ENCODE assay signal across 19 cellular contexts in genomic region chr2:84338069-84338468, GRCh38.
A peak's percentile ranks its signal among the peaks of the same experiment; 100 is the strongest.
DNase-seq lines count a peak whose midpoint lies in the region.
"Had no signal": no experiment of that assay in that cellular context is flagged by ENCODE, and none has a peak within 500 bp of the region (broad histone marks: within the 10 kb centered on the region; RNA-seq: fewer than 3 reads in every experiment).

No MANE protein-coding gene starts in this region.

- CTCF ChIA-PET in activated naive CD4-positive, alpha-beta T cell treated with anti-CD3 and anti-CD28 coated beads, Interleukin-2, amount 10 ng/mL, durations not matched to agents 7 days and 5 days (lab: Charles Lee), result interaction anchor here (1.5 kb wide), 1 partner anchor 23 kb away, joined by 4 read pairs; no protein-coding TSS in a partner anchor

- no peaks in the 10 kb centered on the region for H3K9me3 ChIP-seq in SJSA1 (replicated peaks)
- H3K9me3 ChIP-seq: esophagus squamous epithelium, suprapubic skin had no signal

- no peak overlapping the region for H3K4me3 ChIP-seq in SJSA1
- H3K4me3 ChIP-seq: BLaER1 treated with 17β-estradiol and CSF1 and Interleukin-3, amounts not matched to agents 10 nM and 100 nM; esophagus squamous epithelium; sigmoid colon; suprapubic skin had no signal

- H3K36me3 ChIP-seq in SJSA1, result no peaks in the 10 kb centered on the region
- H3K36me3 ChIP-seq: BLaER1 treated with 17β-estradiol and CSF1 and Interleukin-3, amounts not matched to agents 10 nM and 100 nM; esophagus squamous epithelium; sigmoid colon; suprapubic skin had no signal

- H3K27ac Mint-ChIP-seq in activated naive CD4-positive, alpha-beta T cell treated with anti-CD3 and anti-CD28 coated beads, Interleukin-2, amount 10 ng/mL, durations not matched to agents 7 days and 5 days, result no peak overlapping the region
- H3K27ac Mint-ChIP-seq: activated naive CD4-positive, alpha-beta T cell treated with anti-CD3 and anti-CD28 coated beads, Interleukin-2, amount 50 U/mL, for 72 hours; activated T-cell treated with anti-CD3 and anti-CD28 coated beads, Interleukin-2, amount 50 U/mL, for 24 hours had no signal

- no peak overlapping the region for H3K4me3 Mint-ChIP-seq in activated naive CD4-positive, alpha-beta T cell treated with anti-CD3 and anti-CD28 coated beads, Interleukin-2, amount 10 ng/mL, durations not matched to agents 7 days and 5 days
- H3K4me3 Mint-ChIP-seq: activated T-cell treated with anti-CD3 and anti-CD28 coated beads, Interleukin-2, amount 50 U/mL, for 24 hours had no signal

- no peaks in the 10 kb centered on the region for H3K36me3 Mint-ChIP-seq in activated naive CD4-positive, alpha-beta T cell treated with anti-CD3 and anti-CD28 coated beads, Interleukin-2, amount 10 ng/mL, durations not matched to agents 7 days and 5 days
- H3K36me3 Mint-ChIP-seq: activated naive CD4-positive, alpha-beta T cell treated with anti-CD3 and anti-CD28 coated beads, Interleukin-2, amount 50 U/mL, for 72 hours had no signal

- no peaks in the 10 kb centered on the region for H3K4me1 Mint-ChIP-seq in activated naive CD4-positive, alpha-beta T cell treated with anti-CD3 and anti-CD28 coated beads, Interleukin-2, amount 10 ng/mL, durations not matched to agents 7 days and 5 days

- no peaks in the 10 kb centered on the region for H3K27me3 Mint-ChIP-seq in activated naive CD4-positive, alpha-beta T cell treated with anti-CD3 and anti-CD28 coated beads, Interleukin-2, amount 10 ng/mL, durations not matched to agents 7 days and 5 days

- H3K27ac ChIP-seq in SJSA1, result 0 out of 2 replicates have a peak overlapping the region, but pooled peaks have one; percentile 28
- H3K27ac ChIP-seq: BLaER1 treated with 17β-estradiol and CSF1 and Interleukin-3, amounts not matched to agents 10 nM and 100 nM; esophagus squamous epithelium; KMS-11; sigmoid colon; suprapubic skin had no signal

- peaks cover 21% of the 10 kb centered on the region for H3K4me1 ChIP-seq in SJSA1 (replicated peaks)
- H3K4me1 ChIP-seq: esophagus squamous epithelium, sigmoid colon, suprapubic skin had no signal

- DNase-seq in AML-193 (lab: John Stamatoyannopoulos, UW) (peak; percentile 1 to 16), HS-27A (ENCODE audit: low read depth) (peak; percentile 64), SJSA1 (ENCODE audit: low read depth in 1 of 2, low spot score in 2 of 2) (peak in 1 of 2 experiments; percentile 56), fibroblast of the conjunctiva (ENCODE audit: low read depth) (peak; percentile 65), HPDE6-E6E7 (ENCODE audit: extremely low spot score) (no peak), NCI-H1436 treated with DMSO at 0.1 percent for 48 hours (lab: John Stamatoyannopoulos, UW) (no peak), DMS114 treated with DMSO at 0.1 percent for 48 hours (lab: John Stamatoyannopoulos, UW; ENCODE audit: unreplicated experiment) (no peak)
- DNase-seq in activated naive CD4-positive, alpha-beta T cell treated with anti-CD3 and anti-CD28 coated beads, Interleukin-2, amount 10 ng/mL, durations not matched to agents 7 days and 5 days, result no peak
- DNase-seq: activated CD4-positive, alpha-beta T cell treated with anti-CD3 and anti-CD28 coated beads, Interleukin-2, amount 50 U/mL, for 4 hours; activated T-cell treated with anti-CD3 and anti-CD28 coated beads, Interleukin-2, amount 50 U/mL, for 24 hours; DMS53; esophagus squamous epithelium; NCI-H1417 treated with DMSO at 0.1 percent for 48 hours; occipital lobe; sigmoid colon had no signal

- no peaks in the 10 kb centered on the region for H3K27me3 ChIP-seq in SJSA1 (replicated peaks)
- H3K27me3 ChIP-seq: BLaER1 treated with 17β-estradiol and CSF1 and Interleukin-3, amounts not matched to agents 10 nM and 100 nM; esophagus squamous epithelium; sigmoid colon; suprapubic skin had no signal

- H3K9me3 Mint-ChIP-seq in activated naive CD4-positive, alpha-beta T cell treated with anti-CD3 and anti-CD28 coated beads, Interleukin-2, amount 10 ng/mL, durations not matched to agents 7 days and 5 days, result no peaks in the 10 kb centered on the region
- H3K9me3 Mint-ChIP-seq: activated naive CD4-positive, alpha-beta T cell treated with anti-CD3 and anti-CD28 coated beads, Interleukin-2, amount 50 U/mL, for 72 hours; activated T-cell treated with anti-CD3 and anti-CD28 coated beads, Interleukin-2, amount 50 U/mL, for 24 hours had no signal

Comparison
In these comparisons a context has a peak if more than half of its experiments do, and no peak if none do; other contexts are left out.
1. DNase-seq: peak in AML-193 (2 of 2), HS-27A (single experiment) and fibroblast of the conjunctiva (single experiment); none in HPDE6-E6E7 (single experiment), NCI-H1436 treated with DMSO at 0.1 percent for 48 hours (single experiment), DMS114 treated with DMSO at 0.1 percent for 48 hours (single experiment) and activated naive CD4-positive, alpha-beta T cell treated with anti-CD3 and anti-CD28 coated beads, Interleukin-2, amount 10 ng/mL, durations not matched to agents 7 days and 5 days (single experiment).